Comparison of ENCODE assay signal across 8 cellular contexts in genomic region chr12:110281549-110282342, GRCh38. TPM values are rescaled to one million over a fixed set of nuclear protein-coding genes. Genes with fewer than 3 reads are reported as not detected.
DNase-seq lines count a peak whose midpoint lies in the region; ATAC-seq and TF ChIP-seq lines count a peak whose summit lies in the region.

No MANE protein-coding gene starts in this region.

- H3K9ac ChIP-seq in SK-N-SH (peak overlapping the region; percentile 95), rectal smooth muscle tissue (ENCODE audit: low read length) (peak overlapping the region; percentile 94)

- peak overlapping the region; percentile 91 for H3K4me3 Mint-ChIP-seq in activated naive CD8-positive, alpha-beta T cell treated with anti-CD3 and anti-CD28 coated beads, Interleukin-2, amount 50 U/mL, for 24 hours

- H3F3A ChIP-seq in SK-N-SH (replicated peaks; ENCODE audit: insufficient read depth) = no peaks in the 10 kb centered on the region

- H3K4me1 ChIP-seq in SK-N-SH (ENCODE audit: control insufficient read depth in 1 of 2, insufficient read depth in 2 of 2, low read depth in 1 of 2, low read length in 1 of 2) = peaks cover 31% of the 10 kb centered on the region in 2 experiments
- H3K4me1 ChIP-seq in rectal smooth muscle tissue (ENCODE audit: control insufficient read depth, insufficient read depth, low read length) = peaks cover 11% of the 10 kb centered on the region

- no peaks in the 10 kb centered on the region for H3K9me2 ChIP-seq in SK-N-SH

- 2% methylated on average over 17 of the region's 83 CpGs for WGBS in SK-N-SH (ENCODE audit: low lambda C conversion rate)

- peaks cover 44% of the 10 kb centered on the region for H3K36me3 Mint-ChIP-seq in activated naive CD8-positive, alpha-beta T cell treated with anti-CD3 and anti-CD28 coated beads, Interleukin-2, amount 50 U/mL, for 24 hours (ENCODE audit: low read depth)

- peak overlapping the region; percentile 87 for H3K4me2 ChIP-seq in SK-N-SH

- intact Hi-C loops in left cardiac atrium (cut with DNase I) = loop anchor here in 1 of 2 donors (5.0 to 10.0 kb wide), 2 partner anchors 34 to 177 kb away; no protein-coding TSS in a partner anchor

- H3K36me3 ChIP-seq in SK-N-SH (replicated peaks in 1 of 2; ENCODE audit: control insufficient read depth in 1 of 2, insufficient read depth in 2 of 2, low read length in 1 of 2) = peaks cover 38 to 44% of the 10 kb centered on the region in 2 experiments
- H3K36me3 ChIP-seq in rectal smooth muscle tissue (ENCODE audit: control insufficient read depth, insufficient read depth, low read length) = no peaks in the 10 kb centered on the region

- ATAC-seq in GM19452 (IDR thresholded peaks at IDR 0.05; ENCODE audit: unreplicated experiment) (peak; percentile 38), HG03558 (IDR thresholded peaks at IDR 0.05; ENCODE audit: extremely low read depth, unreplicated experiment) (peak; percentile 16), left cardiac atrium (peak; percentile 35 to 64)
- ATAC-seq in activated naive CD8-positive, alpha-beta T cell treated with anti-CD3 and anti-CD28 coated beads, Interleukin-2, amount 50 U/mL, for 24 hours = peak; percentile 44

- no peaks in the 10 kb centered on the region for H3K9me3 ChIP-seq in SK-N-SH

- peaks cover 51% of the 10 kb centered on the region for H4K20me1 ChIP-seq in SK-N-SH (ENCODE audit: insufficient read depth)

- H3K27me3 ChIP-seq in SK-N-SH (ENCODE audit: insufficient read depth) (no peaks in the 10 kb centered on the region), rectal smooth muscle tissue (ENCODE audit: control insufficient read depth, insufficient read depth, low read length) (no peaks in the 10 kb centered on the region)

- peaks cover 52% of the 10 kb centered on the region for H3K4me1 Mint-ChIP-seq in activated naive CD8-positive, alpha-beta T cell treated with anti-CD3 and anti-CD28 coated beads, Interleukin-2, amount 50 U/mL, for 24 hours

- H3K27ac ChIP-seq in SK-N-SH (ENCODE audit: low read depth in 2 of 2, low read length in 1 of 2) (peak overlapping the region; percentile 91 to 96), rectal smooth muscle tissue (ENCODE audit: low read depth, low read length) (peak overlapping the region; percentile 92)

- TF ChIP-seq RAD21 in SK-N-SH (IDR thresholded peaks at IDR 0.05; ENCODE audit: low read length) = no peak

- no peak overlapping the region for H2AFZ ChIP-seq in SK-N-SH (ENCODE audit: low read depth)

- no peaks in the 10 kb centered on the region for H3K9me3 Mint-ChIP-seq in activated naive CD8-positive, alpha-beta T cell treated with anti-CD3 and anti-CD28 coated beads, Interleukin-2, amount 50 U/mL, for 24 hours

- DNase-seq in Caki2 (ENCODE audit: low read depth) = peak; percentile 59
- DNase-seq in SK-N-SH = peak; percentile 92
- peak; percentile 56 for DNase-seq in activated naive CD8-positive, alpha-beta T cell treated with anti-CD3 and anti-CD28 coated beads, Interleukin-2, amount 50 U/mL, for 24 hours
- DNase-seq in left cardiac atrium = peak; percentile 51
- DNase-seq in NCI-H1694 (lab: John Stamatoyannopoulos, UW) = no peak

- H3K4me3 ChIP-seq in SK-N-SH (ENCODE audit: low read depth in 2 of 2, low read length in 1 of 2) = peak overlapping the region; percentile 81 to 92
- peak overlapping the region; percentile 97 for H3K4me3 ChIP-seq in rectal smooth muscle tissue (ENCODE audit: low read length)

- no peak for TF ChIP-seq EP300 in SK-N-SH (IDR thresholded peaks at IDR 0.05; ENCODE audit: borderline replicate concordance in 1 of 2, low read depth in 1 of 2, low read length in 1 of 2)

- peaks cover 9% of the 10 kb centered on the region for H3K27me3 Mint-ChIP-seq in activated naive CD8-positive, alpha-beta T cell treated with anti-CD3 and anti-CD28 coated beads, Interleukin-2, amount 50 U/mL, for 24 hours

- H3K79me2 ChIP-seq in SK-N-SH (ENCODE audit: insufficient read depth) = peaks cover 52% of the 10 kb centered on the region

- in situ Hi-C loops in Caki2 (cut with HindIII; ENCODE audit: low pct_unique_long_range_greater_than_20kb, low sequenced_read_pairs) = no loop called here

- POLR2A ChIA-PET in SK-N-SH (lab: Yijun Ruan, JAX) = interaction anchor here (0.7 to 1.6 kb wide), 3 partner anchors 12 to 149 kb away, joined by 3 read pairs; no protein-coding TSS in a partner anchor

- peak overlapping the region; percentile 93 for H3K27ac Mint-ChIP-seq in activated naive CD8-positive, alpha-beta T cell treated with anti-CD3 and anti-CD28 coated beads, Interleukin-2, amount 50 U/mL, for 24 hours

- CTCF ChIA-PET in SK-N-SH (lab: Yijun Ruan, JAX) = interaction anchor here (1.1 to 2.1 kb wide), 3 partner anchors 11 to 202 kb away, joined by 3 to 12 read pairs (median 6); no protein-coding TSS in a partner anchor

- TF ChIP-seq CTCF in SK-N-SH (IDR thresholded peaks at IDR 0.05) = peak; percentile 8; the same call in 1 of the 2 replicates

TF ChIP-seq in SK-N-SH, 30 proteins besides CTCF, POLR2A, EP300 and RAD21 (continues in another document):
- TF ChIP-seq ZBTB33 (IDR thresholded peaks at IDR 0.05; ENCODE audit: borderline replicate concordance, low read depth) (no peak), SIN3A (IDR thresholded peaks at IDR 0.05; ENCODE audit: borderline replicate concordance, low read depth, low read length) (0 out of 2 replicates have a peak, but pooled peaks have one; percentile 14), RXRA (IDR thresholded peaks at IDR 0.05; ENCODE audit: borderline replicate concordance, low read depth) (no peak), RCOR1 (IDR thresholded peaks at IDR 0.05; ENCODE audit: low read length) (no peak), JUND (IDR thresholded peaks at IDR 0.05) (no peak), FOSL2 (IDR thresholded peaks at IDR 0.05; ENCODE audit: borderline replicate concordance, low read depth) (0 out of 2 replicates have a peak, but pooled peaks have one; percentile 21), MEF2A (IDR thresholded peaks at IDR 0.05; ENCODE audit: borderline replicate concordance, low read depth) (no peak), CHD2 (IDR thresholded peaks at IDR 0.05; ENCODE audit: low read length, partially characterized antibody) (no peak), FOXJ3 (CRISPR knock-in tag; IDR thresholded peaks at IDR 0.05) (no peak), USF1 (IDR thresholded peaks at IDR 0.05; ENCODE audit: borderline replicate concordance, low read depth) (no peak), IRF3 (IDR thresholded peaks at IDR 0.05; ENCODE audit: low read depth, low read length) (no peak), YY1 (IDR thresholded peaks at IDR 0.05; ENCODE audit: low read depth) (peak; percentile 80), FOXM1 (IDR thresholded peaks at IDR 0.05; ENCODE audit: low read depth) (no peak), ELF1 (IDR thresholded peaks at IDR 0.05) (peak; percentile 48; the same call in 1 of the 2 replicates), MAX (IDR thresholded peaks at IDR 0.05; ENCODE audit: low read depth) (peak; percentile 81), MXI1 (IDR thresholded peaks at IDR 0.05; ENCODE audit: low read depth, low read length) (peak; percentile 44)

RNA-seq across cellular contexts. Expression of gene ATP2A2, which starts 0.7 kb away (rescaled TPM):
- total RNA-seq in Caki2 (2014; rRNA removed; shearing (Covaris generic); ENCODE audit: low replicate concordance) = 8.0 and 15.3 TPM in 2 replicates
- polyA plus RNA-seq in SK-N-SH (2012; rRNA removed) = 83.9 and 120 TPM in 2 replicates
- polyA plus RNA-seq in SK-N-SH (2012; cell fraction: cytosol; rRNA removed) = 87.4 and 103 TPM in 2 replicates
- polyA plus RNA-seq in SK-N-SH (2012; cell fraction: nucleus; rRNA removed) = 150 and 219 TPM in 2 replicates
- total RNA-seq in left cardiac atrium = 1,000 to 10,000 TPM; 2,696 to 3,455 TPM

Comparison
In these comparisons a context has a peak if more than half of its experiments do, and no peak if none do; other contexts are left out.
1. RNA of gene ATP2A2, which starts 0.7 kb away (total RNA-seq): 2,696 to 3,455 TPM in left cardiac atrium; 8.0 to 15.3 TPM in Caki2; every median in the first group is over 100 times any median in the second.
2. Peak in every context shown above with its lines, with median percentiles within 50 percentile points of each other: ATAC-seq.